In the genomic region with DNA sequence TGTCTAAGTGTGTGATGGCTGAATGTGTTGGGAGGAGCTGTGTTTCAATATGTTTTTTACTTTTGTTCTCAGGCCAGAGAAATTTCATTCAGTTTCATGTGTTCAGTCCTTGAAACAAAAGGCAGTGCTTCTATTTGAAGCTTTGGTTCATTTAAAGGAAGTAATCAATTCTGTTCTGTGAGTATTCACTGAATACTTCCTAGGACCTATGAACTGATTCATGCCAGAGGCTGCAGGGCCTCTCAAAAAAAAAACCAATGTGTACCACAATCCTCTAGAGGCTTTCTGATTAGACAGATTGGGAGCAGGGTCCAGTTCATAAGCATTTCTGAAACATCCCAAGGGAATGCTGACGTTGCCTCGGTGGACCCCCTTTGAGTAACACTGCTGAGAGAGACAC, we compare ENCODE assay signal across 11 cellular contexts. TPM values are rescaled to one million over a fixed set of nuclear protein-coding genes. Genes with fewer than 3 reads are reported as not detected.
DNase-seq lines count a peak whose midpoint lies in the region; ATAC-seq and TF ChIP-seq lines count a peak whose summit lies in the region.
"Had no signal": no experiment of that assay in that cellular context is flagged by ENCODE, and none has a peak within 500 bp of the region (broad histone marks: within the 10 kb centered on the region; RNA-seq: fewer than 3 reads in every experiment).

No MANE protein-coding gene starts in this region.

- DNase-seq in neuronal stem cell (ENCODE audit: low spot score), result no peak
- DNase-seq in RWPE1 (ENCODE audit: low spot score), result no peak
- no peak for DNase-seq in ascending aorta (ENCODE audit: low spot score in 2 of 2)
- DNase-seq in NCI-H2107 treated with DMSO at 0.1 percent for 48 hours (lab: John Stamatoyannopoulos, UW; ENCODE audit: unreplicated experiment), result no peak
- no peak for DNase-seq in LoVo (ENCODE audit: low spot score)
- DNase-seq: activated naive CD4-positive, alpha-beta T cell; DMS79; WERI-Rb-1 had no signal

- no peaks in the 10 kb centered on the region for H3K79me1 ChIP-seq in neuronal stem cell (ENCODE audit: low read depth, low read length)

- H3K36me3 ChIP-seq in neuronal stem cell (replicated peaks in 1 of 2; ENCODE audit: control insufficient read depth in 2 of 2, insufficient read depth in 2 of 2, low read length in 2 of 2) (no peaks in the 10 kb centered on the region), ascending aorta (no peaks in the 10 kb centered on the region)
- H3K36me3 ChIP-seq: WERI-Rb-1 had no signal

- no peak overlapping the region for H3K23ac ChIP-seq in neuronal stem cell (ENCODE audit: low read depth, low read length, poor library complexity)

- TF ChIP-seq CTCF in RWPE1 (conservative IDR thresholded peaks at IDR 0.05; ENCODE audit: low read depth) (no peak), ascending aorta (IDR thresholded peaks at IDR 0.05) (no peak)

- ATAC-seq in GM18909 (IDR thresholded peaks at IDR 0.05; ENCODE audit: poor library complexity, unreplicated experiment) (peak; percentile 37), GM21786 (IDR thresholded peaks at IDR 0.05; ENCODE audit: unreplicated experiment) (peak; percentile 30), HG03439 (IDR thresholded peaks at IDR 0.05; ENCODE audit: unreplicated experiment) (peak; percentile 37)

- H2BK12ac ChIP-seq in neuronal stem cell (ENCODE audit: low read length), result no peak overlapping the region

- no peak overlapping the region for H3K4me2 ChIP-seq in neuronal stem cell (ENCODE audit: insufficient read depth, low read length, poor library complexity, severe bottlenecking)

- no CpG with 5 or more reads among the region's 2 CpGs for WGBS in neuronal stem cell (ENCODE audit: extremely low coverage in 2 of 2, insufficient read length in 2 of 2, insufficient replicate concordance in 1 of 2), 2 donors

- H3K9me3 ChIP-seq in neuronal stem cell (replicated peaks in 1 of 2; ENCODE audit: control insufficient read depth in 2 of 2, insufficient read depth in 1 of 2, low read depth in 1 of 2, low read length in 2 of 2), result no peaks in the 10 kb centered on the region
- no peaks in the 10 kb centered on the region for H3K9me3 ChIP-seq in ascending aorta

- intact Hi-C loops in ascending aorta (cut with DNase I), result no loop called here

- H3K4me3 ChIP-seq in neuronal stem cell (ENCODE audit: low read length in 2 of 2), result no peak overlapping the region
- H3K4me3 ChIP-seq in ascending aorta, result no peak overlapping the region

- H3K27ac ChIP-seq in neuronal stem cell (replicated peaks; ENCODE audit: low read length) (no peak overlapping the region), RWPE1 (no peak overlapping the region), ascending aorta (no peak overlapping the region)
- H3K27ac ChIP-seq: WERI-Rb-1 had no signal

- H4K91ac ChIP-seq in neuronal stem cell (ENCODE audit: low read depth, low read length, poor library complexity), result no peak overlapping the region

- H2BK5ac ChIP-seq in neuronal stem cell (ENCODE audit: low read length), result no peak overlapping the region

- H3K4ac ChIP-seq in neuronal stem cell (ENCODE audit: low read length), result no peak overlapping the region

- H2AK5ac ChIP-seq in neuronal stem cell (ENCODE audit: low read depth, low read length), result no peak overlapping the region

- H3K14ac ChIP-seq in neuronal stem cell (ENCODE audit: low read length), result no peak overlapping the region

- H2BK15ac ChIP-seq in neuronal stem cell (ENCODE audit: low read length), result no peak overlapping the region

- H3K27me3 ChIP-seq in neuronal stem cell (ENCODE audit: control insufficient read depth in 3 of 3, insufficient read depth in 3 of 3, low read depth in 1 of 3, low read length in 3 of 3) (no peaks in the 10 kb centered on the region), ascending aorta (no peaks in the 10 kb centered on the region)

- peaks cover 3 to 11% of the 10 kb centered on the region in 2 donors for H3K4me1 ChIP-seq in neuronal stem cell (ENCODE audit: control insufficient read depth in 2 of 2, insufficient read depth in 1 of 2, low read depth in 1 of 2, low read length in 2 of 2)
- no peaks in the 10 kb centered on the region for H3K4me1 ChIP-seq in ascending aorta

- POLR2A ChIA-PET in RWPE1 (lab: Yijun Ruan, JAX; ENCODE audit: low non-redundant PET), result no interaction called here

- H3K18ac ChIP-seq in neuronal stem cell (ENCODE audit: low read length), result no peak overlapping the region

- no peak overlapping the region for H4K8ac ChIP-seq in neuronal stem cell (ENCODE audit: low read depth, low read length)

- peak overlapping the region; percentile 49 for H2AFZ ChIP-seq in neuronal stem cell (ENCODE audit: low read length)

- CTCF ChIA-PET in RWPE1 (lab: Yijun Ruan, JAX), result no interaction called here

- H2BK120ac ChIP-seq in neuronal stem cell (ENCODE audit: low read depth, low read length), result no peak overlapping the region

- H3K9ac ChIP-seq in neuronal stem cell (ENCODE audit: low read depth, low read length, poor library complexity), result no peak overlapping the region

RNA-seq across cellular contexts. Expression of gene F13A1, which starts 12.4 kb away (rescaled TPM):
- 0.29 TPM for polyA plus RNA-seq in neuronal stem cell (2013, experiment 1 of 2)
- polyA plus RNA-seq in neuronal stem cell (2013, experiment 2 of 2), result 0.29 TPM
- 91.9 TPM for total RNA-seq in ascending aorta
